Comparison of ENCODE assay signal across 29 cellular contexts in the genomic region with DNA sequence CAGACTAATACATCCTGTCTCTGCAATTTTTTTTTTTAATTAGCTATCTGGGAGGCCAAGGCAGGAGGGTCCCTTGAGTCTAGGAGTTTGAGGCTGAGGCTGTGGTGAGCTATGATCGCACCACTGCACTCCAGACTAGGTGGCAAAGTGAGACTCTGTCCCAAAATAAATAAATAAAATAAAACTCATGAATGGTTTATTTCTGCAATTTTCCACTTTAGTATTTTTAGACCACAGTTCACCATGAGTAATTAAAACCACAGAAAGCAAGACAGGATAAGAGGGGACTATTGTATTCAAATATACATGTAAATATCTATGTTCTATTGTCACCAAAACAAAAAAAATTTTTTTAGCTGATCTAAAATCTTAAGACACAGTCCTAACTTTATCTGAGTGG. TPM values are rescaled to one million over a fixed set of nuclear protein-coding genes. Genes with fewer than 3 reads are reported as not detected.
DNase-seq lines count a peak whose midpoint lies in the region; ATAC-seq and TF ChIP-seq lines count a peak whose summit lies in the region.
"Had no signal": no experiment of that assay in that cellular context is flagged by ENCODE, and none has a peak within 500 bp of the region (broad histone marks: within the 10 kb centered on the region; RNA-seq: fewer than 3 reads in every experiment).

No MANE protein-coding gene starts in this region.

- peak overlapping the region; percentile 42 for H3K4me3 Mint-ChIP-seq in activated T-helper 2 cell treated with anti-CD3 and anti-CD28 coated beads, Interferon-gamma antibody, Interleukin-2, Interleukin-4, amounts not matched to agents 10 μg/mL and 5 μg/mL and 100 μg/mL, durations not matched to agents 14 hours and 24 hours and 36 hours (ENCODE audit: low read depth)
- no peak overlapping the region for H3K4me3 Mint-ChIP-seq in natural killer cell treated with Interleukin-12 subunit alpha and Interleukin-12 subunit beta and Interleukin-15 and Interleukin-18, amount 100 ng/mL, for 72 hours
- H3K4me3 Mint-ChIP-seq in neural progenitor cell, result no peak overlapping the region
- H3K4me3 Mint-ChIP-seq: CD8-positive, alpha-beta T cell; H9 had no signal

- no peak overlapping the region for H2AFZ ChIP-seq in neural progenitor cell (replicated peaks)

- peaks cover 30% of the 10 kb centered on the region for H3K36me3 Mint-ChIP-seq in activated T-helper 2 cell treated with anti-CD3 and anti-CD28 coated beads, Interferon-gamma antibody, Interleukin-2, Interleukin-4, amounts not matched to agents 10 μg/mL and 5 μg/mL and 100 μg/mL, durations not matched to agents 14 hours and 24 hours and 36 hours (ENCODE audit: low read depth)
- peaks cover 11% of the 10 kb centered on the region for H3K36me3 Mint-ChIP-seq in natural killer cell treated with Interleukin-12 subunit alpha and Interleukin-12 subunit beta and Interleukin-15 and Interleukin-18, amount 100 ng/mL, for 72 hours
- H3K36me3 Mint-ChIP-seq in neural progenitor cell, result no peaks in the 10 kb centered on the region

- H3F3A ChIP-seq in DOHH2 (ENCODE audit: control insufficient read depth, insufficient read depth), result peaks cover 34% of the 10 kb centered on the region
- no peaks in the 10 kb centered on the region for H3F3A ChIP-seq in neural progenitor cell (ENCODE audit: low read depth)

- H3K9ac ChIP-seq in neural progenitor cell, result no peak overlapping the region

- H3K27me3 ChIP-seq in DOHH2 (ENCODE audit: control insufficient read depth, low read length) (no peaks in the 10 kb centered on the region), neural progenitor cell (no peaks in the 10 kb centered on the region)
- H3K27me3 ChIP-seq: adrenal gland, breast epithelium, colonic mucosa, pancreas, right atrium auricular region had no signal

- no peaks in the 10 kb centered on the region for H3K9me2 ChIP-seq in DOHH2 (replicated peaks; ENCODE audit: control insufficient read depth, low read length)

- H3K79me2 ChIP-seq in DOHH2 (ENCODE audit: control insufficient read depth, low read length), result peaks cover 96% of the 10 kb centered on the region
- no peaks in the 10 kb centered on the region for H3K79me2 ChIP-seq in neural progenitor cell (ENCODE audit: low read depth)

- H3K36me3 ChIP-seq in DOHH2 (ENCODE audit: control insufficient read depth, low read length), result peaks cover 37% of the 10 kb centered on the region
- no peaks in the 10 kb centered on the region for H3K36me3 ChIP-seq in neural progenitor cell
- H3K36me3 ChIP-seq: adrenal gland, breast epithelium, colonic mucosa, pancreas, right atrium auricular region had no signal

- H4K20me1 ChIP-seq in DOHH2 (ENCODE audit: control insufficient read depth, insufficient read depth, low read depth, low read length) (0 out of 2 replicates have a peak, but pooled peaks cover 3% of the 10 kb centered on the region), neural progenitor cell (ENCODE audit: low read depth) (no peaks in the 10 kb centered on the region)

- H3K9me3 ChIP-seq in DOHH2 (ENCODE audit: control insufficient read depth, insufficient read depth, low read length), result peaks cover 8% of the 10 kb centered on the region; the same call in 1 of the 2 replicates
- no peaks in the 10 kb centered on the region for H3K9me3 ChIP-seq in neural progenitor cell (ENCODE audit: low read depth)
- H3K9me3 ChIP-seq: adrenal gland, breast epithelium, colonic mucosa, pancreas, right atrium auricular region had no signal

- DNase-seq in HT1080 (ENCODE audit: low read depth), result peak; percentile 49
- DNase-seq in activated T-helper 2 cell treated with anti-CD3 and anti-CD28 coated beads, Interferon-gamma antibody, Interleukin-2, Interleukin-4, amounts not matched to agents 10 μg/mL and 5 μg/mL and 100 μg/mL, durations not matched to agents 14 hours and 24 hours and 36 hours (ENCODE audit: low spot score), result no peak
- DNase-seq in natural killer cell treated with Interleukin-12 subunit alpha and Interleukin-12 subunit beta and Interleukin-15 and Interleukin-18, amount 100 ng/mL, for 72 hours (ENCODE audit: low spot score), result no peak
- no peak for DNase-seq in mucosa of gallbladder (ENCODE audit: low spot score)
- no peak for DNase-seq in neural progenitor cell (ENCODE audit: low spot score)
- no peak for DNase-seq in hippocampal formation (lab: John Stamatoyannopoulos, UW)
- DNase-seq: activated CD4-positive, alpha-beta T cell treated with anti-CD3 and anti-CD28 coated beads, Interleukin-2, amount 50 U/mL, for 4 hours; activated CD8-positive, alpha-beta memory T cell treated with anti-CD3 and anti-CD28 coated beads, Interleukin-2, amount 50 U/mL, for 48 hours; activated effector memory CD4-positive, alpha-beta T cell treated with anti-CD3 and anti-CD28 coated beads, Interleukin-2, amount 50 U/mL, for 16 hours; adrenal gland; CD8-positive, alpha-beta T cell; colonic mucosa; effector memory CD4-positive, alpha-beta T cell; foreskin fibroblast; GDM1; H9; naive thymus-derived CD8-positive, alpha-beta T cell; NCI-H1105 treated with DMSO at 0.1 percent for 48 hours; NCI-H2029; NCI-H2227 treated with DMSO at 0.1 percent for 48 hours; NCI-H69; pancreas; stimulated activated CD4-positive, alpha-beta T cell treated with anti-CD3 and anti-CD28 coated beads, Interleukin-4, amount 100 ng/mL, for 1 hour; stimulated activated naive CD4-positive, alpha-beta T cell treated with Interleukin-2 at 50 U/mL for 16 hours; T-helper 9 cell had no signal

- ATAC-seq in natural killer cell treated with Interleukin-12 subunit alpha and Interleukin-12 subunit beta and Interleukin-15 and Interleukin-18, amount 100 ng/mL, for 72 hours, result no peak
- ATAC-seq: CD8-positive, alpha-beta T cell; left lobe of liver; naive thymus-derived CD8-positive, alpha-beta T cell; pancreas had no signal

- H3K4me2 ChIP-seq in DOHH2 (ENCODE audit: low read length), result peak overlapping the region; percentile 79
- H3K4me2 ChIP-seq in neural progenitor cell, result no peak overlapping the region

- intact Hi-C loops in activated T-helper 2 cell treated with anti-CD3 and anti-CD28 coated beads, Interferon-gamma antibody, Interleukin-2, Interleukin-4, amounts not matched to agents 10 μg/mL and 5 μg/mL and 100 μg/mL, durations not matched to agents 14 hours and 24 hours and 36 hours (cut with micrococcal nuclease), result loop anchor here (5.0 kb wide), 2 partner anchors 188 to 293 kb away; a partner anchor contains a TSS

- peak overlapping the region; percentile 76 for H3K4me3 ChIP-seq in DOHH2 (ENCODE audit: low read length)
- H3K4me3 ChIP-seq in neural progenitor cell, result no peak overlapping the region
- H3K4me3 ChIP-seq: adrenal gland, breast epithelium, colonic mucosa, pancreas, right atrium auricular region had no signal

- TF ChIP-seq CTCF in DOHH2 (IDR thresholded peaks at IDR 0.05; ENCODE audit: low read depth, low read length, poor library complexity, severe bottlenecking), result no peak
- TF ChIP-seq CTCF in neural progenitor cell (IDR thresholded peaks at IDR 0.05), result no peak

- peaks cover 44% of the 10 kb centered on the region for H3K4me1 Mint-ChIP-seq in activated T-helper 2 cell treated with anti-CD3 and anti-CD28 coated beads, Interferon-gamma antibody, Interleukin-2, Interleukin-4, amounts not matched to agents 10 μg/mL and 5 μg/mL and 100 μg/mL, durations not matched to agents 14 hours and 24 hours and 36 hours (ENCODE audit: low read depth)
- peaks cover 47 to 54% of the 10 kb centered on the region in 2 donors for H3K4me1 Mint-ChIP-seq in natural killer cell treated with Interleukin-12 subunit alpha and Interleukin-12 subunit beta and Interleukin-15 and Interleukin-18, amount 100 ng/mL, for 72 hours (ENCODE audit: low read depth in 2 of 2)
- H3K4me1 Mint-ChIP-seq in neural progenitor cell, result no peaks in the 10 kb centered on the region

- H3K4me1 ChIP-seq in DOHH2 (ENCODE audit: control insufficient read depth, low read length), result peaks cover 61% of the 10 kb centered on the region
- no peaks in the 10 kb centered on the region for H3K4me1 ChIP-seq in neural progenitor cell
- H3K4me1 ChIP-seq: breast epithelium, colonic mucosa had no signal

- H3K27me3 Mint-ChIP-seq in activated T-helper 2 cell treated with anti-CD3 and anti-CD28 coated beads, Interferon-gamma antibody, Interleukin-2, Interleukin-4, amounts not matched to agents 10 μg/mL and 5 μg/mL and 100 μg/mL, durations not matched to agents 14 hours and 24 hours and 36 hours (ENCODE audit: low read depth), result no peaks in the 10 kb centered on the region
- H3K27me3 Mint-ChIP-seq in natural killer cell treated with Interleukin-12 subunit alpha and Interleukin-12 subunit beta and Interleukin-15 and Interleukin-18, amount 100 ng/mL, for 72 hours, result no peaks in the 10 kb centered on the region
- H3K27me3 Mint-ChIP-seq in neural progenitor cell (ENCODE audit: insufficient read depth, low read depth), result peaks cover 2% of the 10 kb centered on the region
- H3K27me3 Mint-ChIP-seq: naive thymus-derived CD8-positive, alpha-beta T cell had no signal

- peaks cover 11% of the 10 kb centered on the region for H3K9me3 Mint-ChIP-seq in activated T-helper 2 cell treated with anti-CD3 and anti-CD28 coated beads, Interferon-gamma antibody, Interleukin-2, Interleukin-4, amounts not matched to agents 10 μg/mL and 5 μg/mL and 100 μg/mL, durations not matched to agents 14 hours and 24 hours and 36 hours
- no peaks in the 10 kb centered on the region for H3K9me3 Mint-ChIP-seq in natural killer cell treated with Interleukin-12 subunit alpha and Interleukin-12 subunit beta and Interleukin-15 and Interleukin-18, amount 100 ng/mL, for 72 hours
- peaks cover 4% of the 10 kb centered on the region for H3K9me3 Mint-ChIP-seq in neural progenitor cell
- H3K9me3 Mint-ChIP-seq: CD8-positive, alpha-beta T cell had no signal

- H3K27ac Mint-ChIP-seq in activated T-helper 2 cell treated with anti-CD3 and anti-CD28 coated beads, Interferon-gamma antibody, Interleukin-2, Interleukin-4, amounts not matched to agents 10 μg/mL and 5 μg/mL and 100 μg/mL, durations not matched to agents 14 hours and 24 hours and 36 hours, result peak overlapping the region; percentile 62
- H3K27ac Mint-ChIP-seq in natural killer cell treated with Interleukin-12 subunit alpha and Interleukin-12 subunit beta and Interleukin-15 and Interleukin-18, amount 100 ng/mL, for 72 hours, result peak overlapping the region; percentile 88 to 98
- no peak overlapping the region for H3K27ac Mint-ChIP-seq in neural progenitor cell
- H3K27ac Mint-ChIP-seq: CD8-positive, alpha-beta T cell had no signal

- H3K27ac ChIP-seq in DOHH2 (ENCODE audit: low read depth, low read length) (peak overlapping the region; percentile 45), neural progenitor cell (no peak overlapping the region)
- H3K27ac ChIP-seq: adrenal gland, breast epithelium, colonic mucosa, right atrium auricular region had no signal

RNA-seq across cellular contexts. Expression of a gene that starts 17.8 kb away (rescaled TPM):
- 7.9 and 10.6 TPM in 2 replicates for total RNA-seq in HT1080 (2014; rRNA removed; shearing (Covaris generic))
- polyA plus RNA-seq in HT1080 (2015; cell fraction: cytosol; rRNA removed), result 18.6 and 20.2 TPM in 2 replicates
- polyA plus RNA-seq in HT1080 (2015; cell fraction: nucleus; rRNA removed), result 16.2 and 23.1 TPM in 2 replicates
- 52.4 and 57.0 TPM in 2 replicates for total RNA-seq in activated T-helper 2 cell treated with anti-CD3 and anti-CD28 coated beads, Interferon-gamma antibody, Interleukin-2, Interleukin-4, amounts not matched to agents 10 μg/mL and 5 μg/mL and 100 μg/mL, durations not matched to agents 14 hours and 24 hours and 36 hours
- 100 to 1,000 TPM; 106 to 107 TPM for total RNA-seq in natural killer cell treated with Interleukin-12 subunit alpha and Interleukin-12 subunit beta and Interleukin-15 and Interleukin-18, amount 100 ng/mL, for 72 hours
- total RNA-seq in mucosa of gallbladder, result 36.4 TPM
- total RNA-seq in neural progenitor cell (ENCODE audit: low replicate concordance), result 1.1 and 1.7 TPM in 2 replicates

RNA-seq across cellular contexts. Expression of a gene that starts 21.5 kb away (rescaled TPM):
- total RNA-seq in HT1080 (2014; rRNA removed; shearing (Covaris generic)), result 22.1 and 33.5 TPM in 2 replicates
- 17.7 and 22.2 TPM in 2 replicates for polyA plus RNA-seq in HT1080 (2015; cell fraction: cytosol; rRNA removed)
- polyA plus RNA-seq in HT1080 (2015; cell fraction: nucleus; rRNA removed), result 38.7 and 45.0 TPM in 2 replicates
- 23.5 and 23.7 TPM in 2 replicates for total RNA-seq in activated T-helper 2 cell treated with anti-CD3 and anti-CD28 coated beads, Interferon-gamma antibody, Interleukin-2, Interleukin-4, amounts not matched to agents 10 μg/mL and 5 μg/mL and 100 μg/mL, durations not matched to agents 14 hours and 24 hours and 36 hours
- 10 to 100 TPM; 26.1 to 34.0 TPM for total RNA-seq in natural killer cell treated with Interleukin-12 subunit alpha and Interleukin-12 subunit beta and Interleukin-15 and Interleukin-18, amount 100 ng/mL, for 72 hours
- total RNA-seq in mucosa of gallbladder, result 38.5 TPM
- total RNA-seq in neural progenitor cell (ENCODE audit: low replicate concordance), result 59.4 and 64.3 TPM in 2 replicates
